Comparison of ENCODE assay signal across 20 cellular contexts in genomic region chr10:94762393-94762792, GRCh38. TPM values are rescaled to one million over a fixed set of nuclear protein-coding genes. Genes with fewer than 3 reads are reported as not detected.
DNase-seq lines count a peak whose midpoint lies in the region; ATAC-seq, FAIRE-seq and TF ChIP-seq lines count a peak whose summit lies in the region.
"Had no signal": no experiment of that assay in that cellular context is flagged by ENCODE, and none has a peak within 500 bp of the region (broad histone marks: within the 10 kb centered on the region; RNA-seq: fewer than 3 reads in every experiment).

Gene CYP2C19, plus strand, starts transcription at chr10:94762681. Its CDS starts 25 bp downstream, at chr10:94762706.

- H4K8ac ChIP-seq in H9 (replicated peaks; ENCODE audit: insufficient read length, low read depth, low read length), result no peak within 1 kb of the TSS

- in situ Hi-C loops in HepG2 (cut with HindIII; ENCODE audit: extremely low pct_ligation_motif_present, low pct_unique_long_range_greater_than_20kb), result no loop called here

- no peak within 1 kb of the TSS for H3K23ac ChIP-seq in H9 (ENCODE audit: insufficient read length, low read depth, low read length)

- H2BK120ac ChIP-seq in H9 (ENCODE audit: low read depth, low read length, poor library complexity, severe bottlenecking), result no peak within 1 kb of the TSS

- no peak within 1 kb of the TSS for H4K5ac ChIP-seq in H9 (ENCODE audit: insufficient read length, low read depth, low read length)

- H3K9me3 ChIP-seq in liver (ENCODE audit: control insufficient read depth in 4 of 4, low read length in 3 of 4) (no peaks in the 10 kb centered on the region), HepG2 (ENCODE audit: low read length) (no peaks in the 10 kb centered on the region), small intestine (ENCODE audit: control insufficient read depth, low read depth) (no peaks in the 10 kb centered on the region), H9 (ENCODE audit: control insufficient read depth, low read depth, low read length) (no peaks in the 10 kb centered on the region)
- H3K9me3 ChIP-seq: A549 had no signal

- no peak within 1 kb of the TSS for H3K18ac ChIP-seq in H9 (ENCODE audit: insufficient read length, low read depth, low read length)

- no peaks in the 10 kb centered on the region for H3K79me1 ChIP-seq in H9 (ENCODE audit: insufficient read depth, low read depth, low read length, poor library complexity, severe bottlenecking)

- TF ChIP-seq RAD21 in liver (IDR thresholded peaks at IDR 0.05), result peak in 1 of 2 donors; percentile 3
- TF ChIP-seq RAD21 in HepG2 (CRISPR knock-in tag; IDR thresholded peaks at IDR 0.05), result no peak

- CTCF ChIA-PET in HepG2 (lab: Yijun Ruan, JAX; ENCODE audit: low intra/inter-chr PET ratio, low total read pairs), result no interaction called here

- no peak within 1 kb of the TSS for H3K4ac ChIP-seq in H9 (ENCODE audit: low read depth, low read length)

- H2BK15ac ChIP-seq in H9 (ENCODE audit: low read depth, low read length), result no peak within 1 kb of the TSS

- H3K79me2 ChIP-seq in HepG2 (ENCODE audit: insufficient read depth, low read length) (no peaks in the 10 kb centered on the region), H9 (ENCODE audit: insufficient read depth, low read length) (no peaks in the 10 kb centered on the region)

- peaks cover 0 to 4% (median 2%) of the 10 kb centered on the region in 4 donors for H3K36me3 ChIP-seq in liver (ENCODE audit: control insufficient read depth in 4 of 4, insufficient read depth in 3 of 4, low read depth in 1 of 4, low read length in 3 of 4)
- H3K36me3 ChIP-seq in HepG2 (replicated peaks in 1 of 2; ENCODE audit: control insufficient read depth in 1 of 2, insufficient read depth in 2 of 2, low read length in 2 of 2), result no peaks in the 10 kb centered on the region
- H3K36me3 ChIP-seq in small intestine (ENCODE audit: control insufficient read depth in 2 of 2, insufficient read depth in 2 of 2, low read length in 2 of 2), result peaks cover 0 to 2% of the 10 kb centered on the region in 2 donors

- H3K36me3 Mint-ChIP-seq in H9 (ENCODE audit: insufficient read depth in 1 of 3, low read depth in 3 of 3), result peaks cover 0 to 2% (median 0%) of the 10 kb centered on the region in 3 experiments; a peak in 1 of 7 replicates
- H3K36me3 Mint-ChIP-seq in activated T-helper 1 cell treated with anti-CD3 and anti-CD28 coated beads, Interleukin-12 subunit alpha, Interleukin-12 subunit beta, Interleukin-2, Interleukin-4 antibody, amounts not matched to agents 30 ng/mL and 10 ng/mL and 1 ng/mL, durations not matched to agents 14 hours and 24 hours and 36 hours (ENCODE audit: low read depth), result no peaks in the 10 kb centered on the region

- intact Hi-C loops in HepG2 (cut with micrococcal nuclease; ENCODE audit: unreplicated experiment), result no loop called here
- intact Hi-C loops in activated T-helper 1 cell treated with anti-CD3 and anti-CD28 coated beads, Interleukin-12 subunit alpha, Interleukin-12 subunit beta, Interleukin-2, Interleukin-4 antibody, amounts not matched to agents 30 ng/mL and 10 ng/mL and 1 ng/mL, durations not matched to agents 14 hours and 24 hours and 36 hours (cut with micrococcal nuclease), result no loop called here

- no peaks in the 10 kb centered on the region for H3K27me3 Mint-ChIP-seq in H9 (ENCODE audit: low read depth)
- no peaks in the 10 kb centered on the region for H3K27me3 Mint-ChIP-seq in activated T-helper 1 cell treated with anti-CD3 and anti-CD28 coated beads, Interleukin-12 subunit alpha, Interleukin-12 subunit beta, Interleukin-2, Interleukin-4 antibody, amounts not matched to agents 30 ng/mL and 10 ng/mL and 1 ng/mL, durations not matched to agents 14 hours and 24 hours and 36 hours (ENCODE audit: insufficient read depth)
- H3K27me3 Mint-ChIP-seq: CD4-positive, alpha-beta T cell had no signal

- no peak within 1 kb of the TSS for H2BK5ac ChIP-seq in H9 (ENCODE audit: insufficient read length, low read length)

- no TSS peak for BruUV-seq in HepG2 (replicated peaks; lab: Mats Ljungman, UMichigan)

- ATAC-seq in HepG2 (no peak), left lobe of liver (peak; percentile 17)
- ATAC-seq: A549, GM23338, HCT116 had no signal

- no peak for TF ChIP-seq POLR2A in HepG2 (IDR thresholded peaks at IDR 0.05; ENCODE audit: insufficient read depth in 1 of 2, low read depth in 2 of 2, low read length in 2 of 2)

- H3K14ac ChIP-seq in H9 (ENCODE audit: insufficient read depth, low read length), result no peak within 1 kb of the TSS

- H3K4me3 ChIP-seq in liver (ENCODE audit: low read depth in 1 of 3, low read length in 3 of 3) (peak within 1 kb of the TSS in 2 of 3 donors; percentile 38 to 72), HepG2 (replicated peaks in 1 of 3; ENCODE audit: insufficient read depth in 1 of 3, low read depth in 2 of 3, low read length in 3 of 3) (no peak within 1 kb of the TSS), small intestine (ENCODE audit: low read depth in 1 of 2, low read length in 2 of 2) (peak within 1 kb of the TSS in 1 of 2 donors; percentile 54)
- H3K4me3 ChIP-seq: A549, GM23338 had no signal

- no peak within 1 kb of the TSS for H2BK20ac ChIP-seq in H9 (ENCODE audit: low read depth, low read length, poor library complexity, severe bottlenecking)

- TF ChIP-seq CTCF in liver (IDR thresholded peaks at IDR 0.05; ENCODE audit: low read depth, low read length, missing input control), result no peak
- no peak for TF ChIP-seq CTCF in HepG2 (CRISPR knock-in tag; IDR thresholded peaks at IDR 0.05)
- no peak for TF ChIP-seq CTCF in H9 (conservative IDR thresholded peaks at IDR 0.05)

- H3K9ac ChIP-seq in liver (ENCODE audit: low read depth in 1 of 2, low read length in 2 of 2) (peak within 1 kb of the TSS in 1 of 2 donors; percentile 57), HepG2 (ENCODE audit: insufficient read depth, low read depth, low read length) (no peak within 1 kb of the TSS), H9 (ENCODE audit: extremely low read depth, insufficient read length, low read length) (no peak within 1 kb of the TSS)

- no peak within 1 kb of the TSS for H3K27ac Mint-ChIP-seq in H9
- no peak within 1 kb of the TSS for H3K27ac Mint-ChIP-seq in activated T-helper 1 cell treated with anti-CD3 and anti-CD28 coated beads, Interleukin-12 subunit alpha, Interleukin-12 subunit beta, Interleukin-2, Interleukin-4 antibody, amounts not matched to agents 30 ng/mL and 10 ng/mL and 1 ng/mL, durations not matched to agents 14 hours and 24 hours and 36 hours
- H3K27ac Mint-ChIP-seq: CD4-positive, alpha-beta T cell; GM23338; HFFc6 had no signal

- H3K4me3 Mint-ChIP-seq in H9, result no peak within 1 kb of the TSS
- H3K4me3 Mint-ChIP-seq in activated T-helper 1 cell treated with anti-CD3 and anti-CD28 coated beads, Interleukin-12 subunit alpha, Interleukin-12 subunit beta, Interleukin-2, Interleukin-4 antibody, amounts not matched to agents 30 ng/mL and 10 ng/mL and 1 ng/mL, durations not matched to agents 14 hours and 24 hours and 36 hours, result no peak within 1 kb of the TSS
- H3K4me3 Mint-ChIP-seq: CD4-positive, alpha-beta T cell; GM23338; HFFc6 had no signal

- H3K27ac ChIP-seq in liver (ENCODE audit: low read depth in 1 of 2, low read length in 2 of 2) (peak within 1 kb of the TSS in 1 of 2 donors; percentile 17), HepG2 (ENCODE audit: extremely low read length, insufficient read depth, low read length) (no peak within 1 kb of the TSS), small intestine (ENCODE audit: low read depth in 1 of 2, low read length in 1 of 2) (no peak within 1 kb of the TSS), H9 (ENCODE audit: insufficient read length, low read depth, low read length) (no peak within 1 kb of the TSS)
- H3K27ac ChIP-seq: 22Rv1, A549, C4-2B had no signal

- H4K20me1 ChIP-seq in HepG2 (ENCODE audit: insufficient read depth, low read length), result no peaks in the 10 kb centered on the region
- H4K20me1 ChIP-seq in H9 (ENCODE audit: control insufficient read depth, insufficient read depth, insufficient read length), result no peaks in the 10 kb centered on the region

- peaks cover 4 to 5% of the 10 kb centered on the region in 2 experiments; a peak in 3 of 4 replicates for H3K4me1 Mint-ChIP-seq in H9
- H3K4me1 Mint-ChIP-seq in activated T-helper 1 cell treated with anti-CD3 and anti-CD28 coated beads, Interleukin-12 subunit alpha, Interleukin-12 subunit beta, Interleukin-2, Interleukin-4 antibody, amounts not matched to agents 30 ng/mL and 10 ng/mL and 1 ng/mL, durations not matched to agents 14 hours and 24 hours and 36 hours (ENCODE audit: low read depth), result no peaks in the 10 kb centered on the region

- no peak within 1 kb of the TSS for H2AFZ ChIP-seq in HepG2 (ENCODE audit: low read length)
- no peak within 1 kb of the TSS for H2AFZ ChIP-seq in H9 (ENCODE audit: low read length)
- H2AFZ ChIP-seq: GM23338 had no signal

- peaks cover 0 to 6% of the 10 kb centered on the region in 2 experiments; a peak in 3 of 5 replicates for H3K9me3 Mint-ChIP-seq in H9
- peaks cover 7% of the 10 kb centered on the region for H3K9me3 Mint-ChIP-seq in activated T-helper 1 cell treated with anti-CD3 and anti-CD28 coated beads, Interleukin-12 subunit alpha, Interleukin-12 subunit beta, Interleukin-2, Interleukin-4 antibody, amounts not matched to agents 30 ng/mL and 10 ng/mL and 1 ng/mL, durations not matched to agents 14 hours and 24 hours and 36 hours

- H3K56ac ChIP-seq in H9 (ENCODE audit: insufficient read length, low read depth, low read length), result no peak within 1 kb of the TSS

- POLR2A ChIA-PET in HepG2 (lab: Yijun Ruan, JAX), result no interaction called here

- H2AK5ac ChIP-seq in H9 (ENCODE audit: insufficient read length, low read length), result no peak within 1 kb of the TSS

- WGBS in liver, result 34% methylated on average over 3 of the region's 3 CpGs
- 15% methylated on average over 3 of the region's 3 CpGs for WGBS in HepG2 (ENCODE audit: low lambda C conversion rate)
- WGBS in small intestine, 3 donors, result 17 to 61% (median 24%) methylated on average over 3 of the region's 3 CpGs
- no CpG with 5 or more reads among the region's 3 CpGs for WGBS in H9 (ENCODE audit: extremely low coverage, insufficient read length, low lambda C conversion rate)

- DNase-seq in HepG2 (ENCODE audit: low spot score), result no peak
- DNase-seq in left lobe of liver (ENCODE audit: low spot score), result no peak
- DNase-seq in small intestine, result peak; percentile 87
- DNase-seq in H9, result no peak
- DNase-seq in NCI-H146 treated with DMSO at 0.1 percent for 48 hours (lab: John Stamatoyannopoulos, UW; ENCODE audit: unreplicated experiment), result no peak
- DNase-seq in activated T-helper 1 cell treated with anti-CD3 and anti-CD28 coated beads, Interleukin-12 subunit alpha, Interleukin-12 subunit beta, Interleukin-2, Interleukin-4 antibody, amounts not matched to agents 30 ng/mL and 10 ng/mL and 1 ng/mL, durations not matched to agents 14 hours and 24 hours and 36 hours (ENCODE audit: low spot score), result no peak
- DNase-seq: AML-193; CD4-positive, alpha-beta T cell; DMS79 treated with DMSO at 0.1 percent for 48 hours; GF-D8; HFFc6 had no signal

- H3T11ph ChIP-seq in H9 (ENCODE audit: low read length), result no peak within 1 kb of the TSS

- H3K4me2 ChIP-seq in HepG2 (ENCODE audit: low read depth, low read length) (no peak within 1 kb of the TSS), H9 (ENCODE audit: insufficient read depth, insufficient read length, low read length) (no peak within 1 kb of the TSS)
- H3K4me2 ChIP-seq: A549, GM23338 had no signal

- TF ChIP-seq EP300 in HepG2 (IDR thresholded peaks at IDR 0.05; ENCODE audit: low read depth in 2 of 2, low read length in 2 of 2) (no peak), HepG2 (CRISPR knock-in tag; IDR thresholded peaks at IDR 0.05; ENCODE audit: borderline replicate concordance) (no peak)

- H3K4me1 ChIP-seq in liver (ENCODE audit: control insufficient read depth in 4 of 4, insufficient read depth in 4 of 4, low read length in 3 of 4), result peaks cover 2 to 16% (median 9%) of the 10 kb centered on the region in 4 donors
- no peaks in the 10 kb centered on the region for H3K4me1 ChIP-seq in HepG2 (ENCODE audit: insufficient read depth, low read length)
- no peaks in the 10 kb centered on the region for H3K4me1 ChIP-seq in small intestine (ENCODE audit: control insufficient read depth in 2 of 2, insufficient read depth in 1 of 2, low read depth in 1 of 2, low read length in 1 of 2)
- peaks cover 3% of the 10 kb centered on the region; the same call in 1 of the 2 replicates for H3K4me1 ChIP-seq in H9 (ENCODE audit: insufficient read depth, low read length)
- H3K4me1 ChIP-seq: A549 had no signal

- H4K91ac ChIP-seq in H9 (ENCODE audit: insufficient read length, low read depth, low read length), result no peak within 1 kb of the TSS

- H3K27me3 ChIP-seq in liver (ENCODE audit: control insufficient read depth in 4 of 4, insufficient read depth in 4 of 4, low read length in 3 of 4), result no peaks in the 10 kb centered on the region
- H3K27me3 ChIP-seq in HepG2 (ENCODE audit: control insufficient read depth in 1 of 2, insufficient read depth in 2 of 2, low read length in 2 of 2), result no peaks in the 10 kb centered on the region; a peak in 1 of 5 replicates
- H3K27me3 ChIP-seq in small intestine (ENCODE audit: control insufficient read depth in 2 of 2, insufficient read depth in 2 of 2, low read length in 2 of 2), result no peaks in the 10 kb centered on the region
- no peaks in the 10 kb centered on the region for H3K27me3 ChIP-seq in H9 (ENCODE audit: insufficient read depth, low read length)

- FAIRE-seq in HepG2 (lab: Jason Lieb, UNC) (no peak), small intestine (lab: Jason Lieb, UNC) (no peak)
- FAIRE-seq: H54, HTR-8/SVneo had no signal

- H2BK12ac ChIP-seq in H9 (ENCODE audit: insufficient read length, low read depth, low read length), result no peak within 1 kb of the TSS

- no peaks in the 10 kb centered on the region for H3K23me2 ChIP-seq in H9 (ENCODE audit: insufficient read length, low read depth, low read length, poor library complexity, severe bottlenecking)

RNA-seq across cellular contexts. Expression of gene CYP2C19, which starts in this region (rescaled TPM):
- total RNA-seq in liver (100 to 1,000 TPM in 1 of 2 donors, under 1 TPM in 1; 0.37 to 121 TPM), HepG2 (2016; rRNA removed; fragmentation: Illumina TruSeq; extraction: Trizol) (not detected in 2 replicates), left lobe of liver (13.0 TPM), H9 (2021) (not detected in 2 replicates)
- polyA plus RNA-seq in liver (100 to 1,000 TPM in 1 of 2 donors, 10 to 100 TPM in 1; 72.2 to 106 TPM), HepG2 (2011; rRNA removed) (not detected in 2 replicates), small intestine (10 to 100 TPM in 2 of 3 donors, 1 to 10 TPM in 1; 9.5 to 34.2 (median 22.2) TPM)
- total RNA-seq in HepG2 (2016; cell fraction: cytosol; rRNA removed; fragmentation: Illumina TruSeq; extraction: Trizol; ENCODE audit: low read depth), result not detected in 2 replicates
- not detected in 2 replicates for total RNA-seq in HepG2 (2016; cell fraction: insoluble cytoplasmic fraction; rRNA removed; fragmentation: Illumina TruSeq; extraction: Trizol)
- total RNA-seq in HepG2 (2016; cell fraction: membrane; rRNA removed; fragmentation: Illumina TruSeq; extraction: Trizol), result not detected in 2 replicates
- total RNA-seq in HepG2 (2016; cell fraction: nucleus; rRNA removed; fragmentation: Illumina TruSeq; extraction: Trizol), result not detected in 2 replicates
- not detected in 2 replicates for polyA plus RNA-seq in HepG2 (2011; cell fraction: cytosol; rRNA removed)
- polyA plus RNA-seq in HepG2 (2011; cell fraction: nucleus; rRNA removed), result not detected in 2 replicates
- not detected in 2 replicates for polyA plus RNA-seq in HepG2 (2012)
- not detected in 2 replicates for polyA plus RNA-seq in HepG2 (2016; cell fraction: cytosol; fragmentation: Illumina TruSeq; extraction: Trizol; ENCODE audit: low read depth)
- not detected in 2 replicates for polyA plus RNA-seq in HepG2 (2016; cell fraction: insoluble cytoplasmic fraction; fragmentation: Illumina TruSeq; extraction: Trizol; ENCODE audit: low read depth)
- polyA plus RNA-seq in HepG2 (2016; cell fraction: membrane; fragmentation: Illumina TruSeq; extraction: Trizol; ENCODE audit: low read depth), result not detected in 2 replicates
- polyA plus RNA-seq in HepG2 (2016; cell fraction: nucleus; fragmentation: Illumina TruSeq; extraction: Trizol; ENCODE audit: insufficient read depth, low read depth), result not detected in 2 replicates
- polyA minus RNA-seq in HepG2 (2011; rRNA and poly(A)+ RNA removed; ENCODE audit: low replicate concordance), result not detected in 2 replicates
- polyA minus RNA-seq in HepG2 (2011; cell fraction: cytosol; rRNA and poly(A)+ RNA removed), result not detected in 2 replicates
- not detected in 2 replicates for polyA minus RNA-seq in HepG2 (2011; cell fraction: nucleus; rRNA and poly(A)+ RNA removed)
- total RNA-seq in activated T-helper 1 cell treated with anti-CD3 and anti-CD28 coated beads, Interleukin-12 subunit alpha, Interleukin-12 subunit beta, Interleukin-2, Interleukin-4 antibody, amounts not matched to agents 30 ng/mL and 10 ng/mL and 1 ng/mL, durations not matched to agents 14 hours and 24 hours and 36 hours, result not detected in 2 replicates
- total RNA-seq: CD4-positive, alpha-beta T cell; HFFc6 had no signal
- polyA plus RNA-seq: A549, BJ, GM23338 had no signal

Comparison
In these comparisons a context has a peak if more than half of its experiments do, and no peak if none do; other contexts are left out.
1. RNA of gene CYP2C19 (polyA plus RNA-seq): 72.2 to 106 TPM in liver and 9.5 to 34.2 TPM in small intestine; not detected in HepG2; every median in the first group is over 10 times any median in the second.
2. H3K4me3 ChIP-seq: peak in liver (2 of 3); none in HepG2 (0 of 3).